7 cellular contexts compared by ENCODE assay signal in genomic region chr14:80942158-80942738, GRCh38. TPM values are rescaled to one million over a fixed set of nuclear protein-coding genes. Genes with fewer than 3 reads are reported as not detected.
DNase-seq lines count a peak whose midpoint lies in the region; ATAC-seq, FAIRE-seq and TF ChIP-seq lines count a peak whose summit lies in the region.

No MANE protein-coding gene starts in this region.

- TF ChIP-seq CTCF in HCT116 (IDR thresholded peaks at IDR 0.05 in 2 of 3, conservative IDR thresholded peaks at IDR 0.05 in 1 of 3; ENCODE audit: borderline replicate concordance in 1 of 3, insufficient read depth in 1 of 3, low read depth in 2 of 3, low read length in 2 of 3) (no peak), endothelial cell of umbilical vein (IDR thresholded peaks at IDR 0.05; ENCODE audit: extremely low read depth in 1 of 2, insufficient read depth in 1 of 2, low read depth in 1 of 2, low read length in 2 of 2) (no peak), parathyroid adenoma (IDR thresholded peaks at IDR 0.05) (no peak)

- H3K79me2 ChIP-seq in HCT116 (ENCODE audit: insufficient read depth, low read length) (peaks cover 6% of the 10 kb centered on the region; the same call in 1 of the 2 replicates), endothelial cell of umbilical vein (ENCODE audit: control insufficient read depth, insufficient read depth, low read length) (peaks cover 4% of the 10 kb centered on the region), parathyroid adenoma (no peaks in the 10 kb centered on the region)

- CTCF ChIA-PET in HCT116 (lab: Charles Lee) (interaction anchor here (1.6 kb wide), 1 partner anchor 45 kb away, joined by 4 read pairs; no protein-coding TSS in a partner anchor), endothelial cell of umbilical vein (lab: Charles Lee) (interaction anchor here (0.7 to 4.0 kb wide), 4 partner anchors 14 to 271 kb away, joined by 3 to 17 read pairs (median 5); partner anchors contain the start of gene TSHR)

- H4K20me1 ChIP-seq in HCT116 (ENCODE audit: insufficient read depth) = no peaks in the 10 kb centered on the region
- H4K20me1 ChIP-seq in endothelial cell of umbilical vein (replicated peaks; ENCODE audit: control insufficient read depth, extremely low read depth, insufficient read depth, low read length) = no peaks in the 10 kb centered on the region

- H3K27ac ChIP-seq in HCT116 (ENCODE audit: low read depth, low read length) = peak overlapping the region; percentile 37
- peak overlapping the region; percentile 26 for H3K27ac ChIP-seq in endothelial cell of umbilical vein (ENCODE audit: insufficient read depth, low read depth, low read length)
- H3K27ac ChIP-seq in parathyroid adenoma = no peak overlapping the region

- H3K4me3 ChIP-seq in HCT116 (replicated peaks in 1 of 2; ENCODE audit: low read depth in 1 of 2, low read length in 2 of 2) (peak overlapping the region; percentile 62 to 89), endothelial cell of umbilical vein (replicated peaks in 1 of 3; ENCODE audit: insufficient read depth in 1 of 3, low read depth in 1 of 3, low read length in 3 of 3) (peak overlapping the region in 2 of 3 experiments; percentile 19 to 28), parathyroid adenoma (ENCODE audit: low read depth, low read length) (peak overlapping the region; percentile 83)

- no peaks in the 10 kb centered on the region for H3K9me1 ChIP-seq in endothelial cell of umbilical vein (replicated peaks; ENCODE audit: control insufficient read depth, extremely low read depth, insufficient read depth, low read length)

- TF ChIP-seq POLR2A in HCT116 (IDR thresholded peaks at IDR 0.05; ENCODE audit: borderline replicate concordance, extremely low read depth, insufficient read depth, insufficient read length) (no peak), endothelial cell of umbilical vein (IDR thresholded peaks at IDR 0.05; ENCODE audit: low read depth, low read length) (no peak)

- ATAC-seq in GM18511 (IDR thresholded peaks at IDR 0.05; ENCODE audit: unreplicated experiment) = peak; percentile 28
- ATAC-seq in HCT116 = no peak

- RAD21 ChIA-PET in HCT116 (lab: Charles Lee; ENCODE audit: low non-redundant PET in 1 of 2, low total read pairs in 2 of 2, uncharacterized antibody in 2 of 2, unreplicated experiment in 2 of 2) = interaction anchor here in 1 of 2 experiments (0.6 kb wide), 1 partner anchor 31 kb away, joined by 3 read pairs; no protein-coding TSS in a partner anchor

- H3K9ac ChIP-seq in HCT116 (ENCODE audit: low read length) = peak overlapping the region; percentile 46
- peak overlapping the region; percentile 26 for H3K9ac ChIP-seq in endothelial cell of umbilical vein (replicated peaks; ENCODE audit: extremely low read depth, insufficient read depth, low read length)
- no peak overlapping the region for H3K9ac ChIP-seq in parathyroid adenoma

- H3K9me3 ChIP-seq in HCT116 (ENCODE audit: control insufficient read depth in 1 of 2, insufficient read depth in 1 of 2, low read depth in 1 of 2, low read length in 2 of 2) = no peaks in the 10 kb centered on the region
- H3K9me3 ChIP-seq in endothelial cell of umbilical vein (replicated peaks; ENCODE audit: control insufficient read depth, insufficient read depth, low read length) = no peaks in the 10 kb centered on the region
- no peaks in the 10 kb centered on the region for H3K9me3 ChIP-seq in parathyroid adenoma (ENCODE audit: control insufficient read depth, low read length)

- H2AFZ ChIP-seq in HCT116 (ENCODE audit: low read depth, low read length, poor library complexity, severe bottlenecking) = peak overlapping the region; percentile 62
- H2AFZ ChIP-seq in endothelial cell of umbilical vein (ENCODE audit: low read depth, low read length) = peak overlapping the region; percentile 97
- H2AFZ ChIP-seq in parathyroid adenoma = peak overlapping the region; percentile 90

- FAIRE-seq in endothelial cell of umbilical vein (lab: Jason Lieb, UNC) = no peak

- no peaks in the 10 kb centered on the region for H3K9me2 ChIP-seq in HCT116 (ENCODE audit: insufficient read depth)

- TF ChIP-seq RAD21 in HCT116 (IDR thresholded peaks at IDR 0.05; ENCODE audit: low read depth) = no peak

- no peaks in the 10 kb centered on the region for H3K27me3 ChIP-seq in HCT116 (ENCODE audit: insufficient read depth, low read length)
- peaks cover 0 to 2% of the 10 kb centered on the region in 2 experiments for H3K27me3 ChIP-seq in endothelial cell of umbilical vein (ENCODE audit: control insufficient read depth in 2 of 2, insufficient read depth in 2 of 2, low read length in 2 of 2)
- H3K27me3 ChIP-seq in parathyroid adenoma (ENCODE audit: control insufficient read depth, insufficient read depth, low read length) = no peaks in the 10 kb centered on the region

- intact Hi-C loops in HCT116 (cut with micrococcal nuclease) (loop anchor here (5.0 kb wide), 1 partner anchor 275 kb away; no protein-coding TSS in a partner anchor), endothelial cell of umbilical vein (cut with micrococcal nuclease) (loop anchor here (1.0 to 5.0 kb wide), 2 partner anchors 12 to 275 kb away; no protein-coding TSS in a partner anchor)

- DNase-seq in HCT116 (ENCODE audit: low read depth, low spot score) = no peak
- peak; percentile 68 for DNase-seq in OCI-M1 (lab: John Stamatoyannopoulos, UW)
- peak; percentile 7 for DNase-seq in endothelial cell of umbilical vein (ENCODE audit: low read depth, low spot score)
- no peak for DNase-seq in retina
- no peak for DNase-seq in RKO (ENCODE audit: low spot score)

- dilution Hi-C loops in endothelial cell of umbilical vein (cut with MboI; ENCODE audit: extremely low pct_ligation_motif_present, low sequenced_read_pairs) = no loop called here

- H3K4me1 ChIP-seq in HCT116 (ENCODE audit: control insufficient read depth in 1 of 2, insufficient read depth in 2 of 2, low read length in 2 of 2) (peaks cover 4 to 29% of the 10 kb centered on the region in 2 experiments; a peak in 2 of 4 replicates), endothelial cell of umbilical vein (ENCODE audit: control insufficient read depth, extremely low read depth, insufficient read depth, low read length) (peaks cover 7% of the 10 kb centered on the region), parathyroid adenoma (peaks cover 7% of the 10 kb centered on the region)

- POLR2A ChIA-PET in HCT116 (lab: Charles Lee) (interaction anchor here (1.0 to 1.3 kb wide), 4 partner anchors 18 to 278 kb away, joined by 4 to 5 read pairs (median 4); partner anchors contain the start of gene GTF2A1), endothelial cell of umbilical vein (lab: Charles Lee) (interaction anchor here (0.6 to 1.2 kb wide), 4 partner anchors 50 to 730 kb away, joined by 3 to 7 read pairs (median 4); partner anchors contain the start of gene GTF2A1)

- H3K36me3 ChIP-seq in HCT116 (ENCODE audit: control insufficient read depth in 1 of 2, insufficient read depth in 2 of 2, low read length in 2 of 2) (no peaks in the 10 kb centered on the region), endothelial cell of umbilical vein (ENCODE audit: control insufficient read depth in 2 of 2, extremely low read depth in 1 of 2, insufficient read depth in 2 of 2, low read length in 2 of 2) (no peaks in the 10 kb centered on the region), parathyroid adenoma (ENCODE audit: control insufficient read depth, insufficient read depth, low read length) (no peaks in the 10 kb centered on the region)

- H3K4me2 ChIP-seq in HCT116 (ENCODE audit: low read length) (peak overlapping the region; percentile 68), endothelial cell of umbilical vein (ENCODE audit: insufficient read depth, low read length) (peak overlapping the region; percentile 65), parathyroid adenoma (ENCODE audit: low read length) (peak overlapping the region; percentile 90)

- no TSS peak for BruUV-seq in HCT116 (replicated peaks; lab: Mats Ljungman, UMichigan)
- no TSS peak for BruUV-seq in endothelial cell of umbilical vein (replicated peaks; lab: Mats Ljungman, UMichigan)

TF ChIP-seq in HCT116, 20 proteins besides CTCF, POLR2A, EP300 and RAD21 (continues in another document):
- TF ChIP-seq SP1 (IDR thresholded peaks at IDR 0.05; ENCODE audit: low read depth) (no peak), ZFX (IDR thresholded peaks at IDR 0.05) (no peak), EZH2 (IDR thresholded peaks at IDR 0.05) (no peak), ATF3 (IDR thresholded peaks at IDR 0.05) (no peak)

TF ChIP-seq in endothelial cell of umbilical vein, 7 proteins besides CTCF, POLR2A, EP300 and RAD21:
- TF ChIP-seq EZH2 (IDR thresholded peaks at IDR 0.05; ENCODE audit: borderline replicate concordance, low read depth, low read length, severe bottlenecking) = no peak
- TF ChIP-seq GATA2 (IDR thresholded peaks at IDR 0.05; ENCODE audit: insufficient read depth, insufficient read length, low read depth, low read length) = no peak
- TF ChIP-seq POLR2AphosphoS5 (IDR thresholded peaks at IDR 0.05; ENCODE audit: insufficient read depth, low read depth, low read length) = no peak

RNA-seq across cellular contexts. Expression of gene CEP128, which starts 0.7 kb away (rescaled TPM):
- 16.4 TPM for total RNA-seq in HCT116 (2021; ENCODE audit: unreplicated experiment)
- polyA plus RNA-seq in HCT116 (2012) = 2.9 and 5.0 TPM in 2 replicates
- total RNA-seq in endothelial cell of umbilical vein = 22.9 and 23.7 TPM in 2 replicates
- 0.72 and 0.91 TPM in 2 replicates for polyA plus RNA-seq in endothelial cell of umbilical vein
- 2.1 TPM in 2 replicates for polyA plus RNA-seq in endothelial cell of umbilical vein (2011; cell fraction: cytosol; rRNA removed)
- 8.8 and 11.2 TPM in 2 replicates for polyA plus RNA-seq in endothelial cell of umbilical vein (2011; cell fraction: nucleus; rRNA removed)
- 2.2 and 4.9 TPM in 2 replicates for polyA plus RNA-seq in endothelial cell of umbilical vein (2012)
- polyA minus RNA-seq in endothelial cell of umbilical vein = 9.0 and 10.8 TPM in 2 replicates
- 3.8 TPM for polyA minus RNA-seq in endothelial cell of umbilical vein (2011; cell fraction: cytosol; rRNA and poly(A)+ RNA removed)
- 38.6 and 50.5 TPM in 2 replicates for polyA minus RNA-seq in endothelial cell of umbilical vein (2011; cell fraction: nucleus; rRNA and poly(A)+ RNA removed)

RNA-seq across cellular contexts. Expression of gene TSHR, which starts 13.2 kb away (rescaled TPM):
- not detected for total RNA-seq in HCT116 (2021; ENCODE audit: unreplicated experiment)
- polyA plus RNA-seq in HCT116 (2012) = 0.04 TPM in 1 of 2 replicates, not detected in the other
- not detected in 2 replicates for total RNA-seq in endothelial cell of umbilical vein
- not detected in 2 replicates for polyA plus RNA-seq in endothelial cell of umbilical vein
- polyA plus RNA-seq in endothelial cell of umbilical vein (2011; cell fraction: cytosol; rRNA removed) = not detected in 2 replicates
- not detected in 2 replicates for polyA plus RNA-seq in endothelial cell of umbilical vein (2011; cell fraction: nucleus; rRNA removed)
- not detected in 2 replicates for polyA plus RNA-seq in endothelial cell of umbilical vein (2012)
- polyA minus RNA-seq in endothelial cell of umbilical vein = not detected in 2 replicates
- not detected for polyA minus RNA-seq in endothelial cell of umbilical vein (2011; cell fraction: cytosol; rRNA and poly(A)+ RNA removed)
- polyA minus RNA-seq in endothelial cell of umbilical vein (2011; cell fraction: nucleus; rRNA and poly(A)+ RNA removed) = not detected in 2 replicates

Comparison
In these comparisons a context has a peak if more than half of its experiments do, and no peak if none do; other contexts are left out.
1. DNase-seq: peak in OCI-M1 (single experiment) and endothelial cell of umbilical vein (single experiment); none in HCT116 (single experiment), retina (single experiment) and RKO (single experiment).
2. H3K4me3 ChIP-seq: peak in every context shown above with its lines; median percentile 83 in parathyroid adenoma; 76 in HCT116; 24 in endothelial cell of umbilical vein.
3. Peak in every context shown above with its lines, with median percentiles within 50 percentile points of each other: H2AFZ ChIP-seq and H3K4me2 ChIP-seq.